31 cellular contexts compared by ENCODE assay signal in the genomic region with DNA sequence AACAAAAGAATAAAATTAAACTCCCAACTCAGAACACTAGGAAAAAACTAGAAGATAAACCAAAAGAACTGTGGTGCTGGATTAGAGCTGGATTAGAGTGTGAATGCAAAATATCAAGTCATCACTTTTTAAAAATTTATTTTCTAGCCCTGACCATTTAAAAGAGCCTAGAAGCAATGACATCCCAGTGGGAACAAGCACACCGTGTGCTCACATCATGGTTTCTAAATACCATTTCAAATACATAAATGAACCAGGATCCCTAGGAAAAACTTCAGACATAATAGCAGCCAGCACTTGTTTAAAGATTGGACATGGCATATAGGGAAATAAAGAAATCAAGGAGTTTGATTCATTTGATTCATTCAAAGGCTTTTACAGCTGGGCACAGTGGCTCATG.
"Had no signal": no experiment of that assay in that cellular context is flagged by ENCODE, and none has a peak within 500 bp of the region (broad histone marks: within the 10 kb centered on the region; RNA-seq: fewer than 3 reads in every experiment).

No MANE protein-coding gene starts in this region.

- H3K27me3 Mint-ChIP-seq: activated CD8-positive, alpha-beta T cell treated with anti-CD3 and anti-CD28 coated beads for 36 hours; activated naive CD4-positive, alpha-beta T cell treated with anti-CD3 and anti-CD28 coated beads, Interleukin-2, amount 10 ng/mL, durations not matched to agents 7 days and 5 days; T-helper 17 cell had no signal

- H3K27ac Mint-ChIP-seq: activated CD8-positive, alpha-beta T cell treated with anti-CD3 and anti-CD28 coated beads for 36 hours; activated naive CD4-positive, alpha-beta T cell treated with anti-CD3 and anti-CD28 coated beads, Interleukin-2, amount 10 ng/mL, durations not matched to agents 7 days and 5 days; activated T-cell treated with anti-CD3 and anti-CD28 coated beads, Interleukin-2, amount 50 U/mL, for 72 hours; T-helper 2 cell treated with Interferon-gamma antibody and Interleukin-4, amounts not matched to agents 5 μg/mL and 100 μg/mL, for 36 hours had no signal

- ATAC-seq: activated CD8-positive, alpha-beta T cell treated with anti-CD3 and anti-CD28 coated beads for 36 hours; activated naive CD4-positive, alpha-beta T cell treated with anti-CD3 and anti-CD28 coated beads, Interleukin-2, amount 50 U/mL, for 72 hours; activated T-cell treated with anti-CD3 and anti-CD28 coated beads, Interleukin-2, amount 50 U/mL, for 72 hours; body of pancreas; gastroesophageal sphincter; heart right ventricle; T-helper 17 cell had no signal

- H3K9me3 Mint-ChIP-seq: activated CD8-positive, alpha-beta T cell treated with anti-CD3 and anti-CD28 coated beads for 36 hours; activated naive CD4-positive, alpha-beta T cell treated with anti-CD3 and anti-CD28 coated beads, Interleukin-2, amount 10 ng/mL, durations not matched to agents 7 days and 5 days; activated naive CD4-positive, alpha-beta T cell treated with anti-CD3 and anti-CD28 coated beads, Interleukin-2, amount 50 U/mL, for 72 hours; activated T-cell treated with anti-CD3 and anti-CD28 coated beads, Interleukin-2, amount 50 U/mL, for 72 hours; T-helper 2 cell treated with Interferon-gamma antibody and Interleukin-4, amounts not matched to agents 5 μg/mL and 100 μg/mL, for 36 hours had no signal

- H3K36me3 ChIP-seq: colonic mucosa had no signal

- H3K4me3 ChIP-seq: adrenal gland, body of pancreas, colonic mucosa, esophagus squamous epithelium, gastroesophageal sphincter, heart right ventricle had no signal

- H3K4me1 Mint-ChIP-seq: activated naive CD4-positive, alpha-beta T cell treated with anti-CD3 and anti-CD28 coated beads, Interleukin-2, amount 10 ng/mL, durations not matched to agents 7 days and 5 days had no signal

- H3K9me3 ChIP-seq: body of pancreas, colonic mucosa had no signal

- H3K27me3 ChIP-seq: adrenal gland, body of pancreas, colonic mucosa, esophagus squamous epithelium, gastroesophageal sphincter, heart right ventricle had no signal

- H3K4me3 Mint-ChIP-seq: activated CD8-positive, alpha-beta T cell treated with anti-CD3 and anti-CD28 coated beads for 36 hours; activated naive CD4-positive, alpha-beta T cell treated with anti-CD3 and anti-CD28 coated beads, Interleukin-2, amount 10 ng/mL, durations not matched to agents 7 days and 5 days; activated T-cell treated with anti-CD3 and anti-CD28 coated beads, Interleukin-2, amount 50 U/mL, for 72 hours; T-helper 17 cell; T-helper 2 cell treated with Interferon-gamma antibody and Interleukin-4, amounts not matched to agents 5 μg/mL and 100 μg/mL, for 36 hours had no signal

- H3K4me1 ChIP-seq: gastroesophageal sphincter, heart right ventricle had no signal

- DNase-seq: activated CD4-positive, alpha-beta T cell treated with anti-CD3 and anti-CD28 coated beads for 4 hours; activated CD4-positive, alpha-beta T cell treated with anti-CD3 and anti-CD28 coated beads, Interleukin-2, amount 50 U/mL, for 1 hour; activated CD4-positive, alpha-beta T cell treated with anti-CD3 and anti-CD28 coated beads, Interleukin-2, amount 50 U/mL, for 48 hours; activated CD4-positive, CD25-positive, alpha-beta regulatory T cell; activated CD4-positive, CD25-positive, alpha-beta regulatory T cell treated with anti-CD3 and anti-CD28 coated beads, Interleukin-2, amount 50 U/mL, for 72 hours; activated CD8-positive, alpha-beta memory T cell treated with anti-CD3 and anti-CD28 coated beads for 24 hours; activated CD8-positive, alpha-beta T cell treated with anti-CD3 and anti-CD28 coated beads for 36 hours; activated gamma-delta T cell; activated naive CD4-positive, alpha-beta T cell; activated naive CD4-positive, alpha-beta T cell treated with anti-CD3 and anti-CD28 coated beads, Interleukin-2, amount 10 ng/mL, durations not matched to agents 7 days and 5 days; activated T-cell treated with anti-CD3 and anti-CD28 coated beads, Interleukin-2, amount 50 U/mL, for 1 hour; activated T-cell treated with anti-CD3 and anti-CD28 coated beads, Interleukin-2, amount 50 U/mL, for 72 hours; amygdala; aorta; body of pancreas; caudate nucleus; colonic mucosa; effector CD8-positive, alpha-beta T cell; esophagus squamous epithelium; foreskin melanocyte; heart right ventricle; T-helper 1 cell; T-helper 17 cell; T1000 had no signal

- FAIRE-seq: endometrium, endothelial cell of umbilical vein had no signal

- H3K27ac ChIP-seq: body of pancreas, colonic mucosa, epithelial cell of prostate, esophagus squamous epithelium, gastroesophageal sphincter, heart right ventricle had no signal
